Comparison of ENCODE assay signal across 7 cellular contexts in genomic region chr11:88844956-88845355, GRCh38.
A peak's percentile ranks its signal among the peaks of the same experiment; 100 is the strongest.
DNase-seq lines count a peak whose midpoint lies in the region; ATAC-seq and TF ChIP-seq lines count a peak whose summit lies in the region.
"Not testable (repeated sequence)": the region's sequence is repeated elsewhere in the genome, so short reads cannot be mapped to it uniquely, and the experiment has no call there.

No MANE protein-coding gene starts in this region.

- H3K36me3 Mint-ChIP-seq in CD8-positive, alpha-beta T cell; activated CD4-positive, alpha-beta T cell treated with anti-CD3 and anti-CD28 coated beads, Interleukin-2, amount 10 ng/mL, durations not matched to agents 24 days and 14 days (ENCODE audit: low read depth); activated T-cell treated with anti-CD3 and anti-CD28 coated beads, Interleukin-2, amount 50 U/mL, for 24 hours (ENCODE audit: low read depth); activated naive CD4-positive, alpha-beta T cell treated with anti-CD3 and anti-CD28 coated beads for 36 hours (ENCODE audit: low read depth); central memory CD8-positive, alpha-beta T cell (ENCODE audit: insufficient read depth): not testable (repeated sequence)

- peak overlapping the region; percentile 90 for H3K27ac Mint-ChIP-seq in CD8-positive, alpha-beta T cell
- H3K27ac Mint-ChIP-seq in activated CD4-positive, alpha-beta T cell treated with anti-CD3 and anti-CD28 coated beads, Interleukin-2, amount 10 ng/mL, durations not matched to agents 24 days and 14 days, result peak overlapping the region; percentile 43
- H3K27ac Mint-ChIP-seq in activated T-cell treated with anti-CD3 and anti-CD28 coated beads, Interleukin-2, amount 50 U/mL, for 24 hours, result peak overlapping the region; percentile 87
- peak overlapping the region; percentile 47 for H3K27ac Mint-ChIP-seq in activated naive CD4-positive, alpha-beta T cell treated with anti-CD3 and anti-CD28 coated beads for 36 hours
- H3K27ac Mint-ChIP-seq in central memory CD8-positive, alpha-beta T cell (ENCODE audit: low read depth), result peak overlapping the region; percentile 9

- H3K9ac ChIP-seq in OCI-LY1 (ENCODE audit: low read length), result not testable (repeated sequence)

- CTCF ChIA-PET in CD8-positive, alpha-beta T cell (lab: Charles Lee); activated naive CD4-positive, alpha-beta T cell treated with anti-CD3 and anti-CD28 coated beads for 36 hours (lab: Charles Lee): not testable (repeated sequence)

- not testable (repeated sequence) for H3K27me3 Mint-ChIP-seq in CD8-positive, alpha-beta T cell (ENCODE audit: low read depth); activated CD4-positive, alpha-beta T cell treated with anti-CD3 and anti-CD28 coated beads, Interleukin-2, amount 10 ng/mL, durations not matched to agents 24 days and 14 days; activated T-cell treated with anti-CD3 and anti-CD28 coated beads, Interleukin-2, amount 50 U/mL, for 24 hours; activated naive CD4-positive, alpha-beta T cell treated with anti-CD3 and anti-CD28 coated beads for 36 hours (ENCODE audit: low read depth); central memory CD8-positive, alpha-beta T cell

- H3K4me1 Mint-ChIP-seq in CD8-positive, alpha-beta T cell (ENCODE audit: low read depth), result peaks cover 55% of the 10 kb centered on the region
- peaks cover 29% of the 10 kb centered on the region for H3K4me1 Mint-ChIP-seq in activated CD4-positive, alpha-beta T cell treated with anti-CD3 and anti-CD28 coated beads, Interleukin-2, amount 10 ng/mL, durations not matched to agents 24 days and 14 days
- H3K4me1 Mint-ChIP-seq in activated T-cell treated with anti-CD3 and anti-CD28 coated beads, Interleukin-2, amount 50 U/mL, for 24 hours (ENCODE audit: low read depth), result peaks cover 57% of the 10 kb centered on the region
- peaks cover 54% of the 10 kb centered on the region for H3K4me1 Mint-ChIP-seq in activated naive CD4-positive, alpha-beta T cell treated with anti-CD3 and anti-CD28 coated beads for 36 hours (ENCODE audit: low read depth)
- H3K4me1 Mint-ChIP-seq in central memory CD8-positive, alpha-beta T cell, result peaks cover 26% of the 10 kb centered on the region

- not testable (repeated sequence) for H3F3A ChIP-seq in OCI-LY1 (ENCODE audit: insufficient read depth, low read length)

- H4K20me1 ChIP-seq in OCI-LY1 (ENCODE audit: insufficient read depth, low read length), result not testable (repeated sequence)

- H3K27ac ChIP-seq in CD8-positive, alpha-beta T cell (ENCODE audit: low read depth, low read length), result not testable (repeated sequence)
- peak overlapping the region; percentile 98 for H3K27ac ChIP-seq in OCI-LY1 (ENCODE audit: low read depth, low read length, poor library complexity, severe bottlenecking)

- H3K9me3 ChIP-seq in CD8-positive, alpha-beta T cell (ENCODE audit: low read length); OCI-LY1 (ENCODE audit: low read length): not testable (repeated sequence)

- ATAC-seq in CD8-positive, alpha-beta T cell, result peak; percentile 28
- peak; percentile 42 for ATAC-seq in central memory CD8-positive, alpha-beta T cell (replicated peaks; ENCODE audit: extremely low read depth, poor library complexity, severe bottlenecking)

- H3K4me1 ChIP-seq in CD8-positive, alpha-beta T cell (ENCODE audit: insufficient read depth, low read length), result peaks cover 50% of the 10 kb centered on the region
- peaks cover 66% of the 10 kb centered on the region for H3K4me1 ChIP-seq in OCI-LY1 (ENCODE audit: insufficient read depth, low read length, severe bottlenecking)

- H3K4me3 ChIP-seq in CD8-positive, alpha-beta T cell (ENCODE audit: low read depth, low read length); OCI-LY1 (ENCODE audit: low read depth, low read length, poor library complexity, severe bottlenecking): not testable (repeated sequence)

- DNase-seq in CD8-positive, alpha-beta T cell, result peak in 2 of 7 experiments; percentile 14 to 35
- peak; percentile 75 for DNase-seq in activated CD4-positive, alpha-beta T cell treated with anti-CD3 and anti-CD28 coated beads, Interleukin-2, amount 10 ng/mL, durations not matched to agents 24 days and 14 days
- not testable (repeated sequence) for DNase-seq in activated T-cell treated with anti-CD3 and anti-CD28 coated beads, Interleukin-2, amount 50 U/mL, for 24 hours; activated naive CD4-positive, alpha-beta T cell treated with anti-CD3 and anti-CD28 coated beads for 36 hours
- DNase-seq in central memory CD8-positive, alpha-beta T cell (ENCODE audit: low spot score in 2 of 2), result peak in 1 of 2 donors; percentile 19
- peak in 5 of 6 experiments; percentile 7 to 74 (median 69) for DNase-seq in stimulated activated naive CD4-positive, alpha-beta T cell (lab: John Stamatoyannopoulos, UW)

- POLR2A ChIA-PET in CD8-positive, alpha-beta T cell (lab: Charles Lee), result not testable (repeated sequence)

- H3K79me2 ChIP-seq in OCI-LY1 (ENCODE audit: insufficient read depth, low read length), result not testable (repeated sequence)

- H3K9me3 Mint-ChIP-seq in CD8-positive, alpha-beta T cell; activated T-cell treated with anti-CD3 and anti-CD28 coated beads, Interleukin-2, amount 50 U/mL, for 24 hours; activated naive CD4-positive, alpha-beta T cell treated with anti-CD3 and anti-CD28 coated beads for 36 hours; central memory CD8-positive, alpha-beta T cell: not testable (repeated sequence)
- peaks cover 16% of the 10 kb centered on the region for H3K9me3 Mint-ChIP-seq in activated CD4-positive, alpha-beta T cell treated with anti-CD3 and anti-CD28 coated beads, Interleukin-2, amount 10 ng/mL, durations not matched to agents 24 days and 14 days

- peak overlapping the region; percentile 68 for H3K4me3 Mint-ChIP-seq in CD8-positive, alpha-beta T cell
- peak overlapping the region; percentile 45 for H3K4me3 Mint-ChIP-seq in activated CD4-positive, alpha-beta T cell treated with anti-CD3 and anti-CD28 coated beads, Interleukin-2, amount 10 ng/mL, durations not matched to agents 24 days and 14 days
- not testable (repeated sequence) for H3K4me3 Mint-ChIP-seq in activated T-cell treated with anti-CD3 and anti-CD28 coated beads, Interleukin-2, amount 50 U/mL, for 24 hours; activated naive CD4-positive, alpha-beta T cell treated with anti-CD3 and anti-CD28 coated beads for 36 hours
- peak overlapping the region; percentile 5 for H3K4me3 Mint-ChIP-seq in central memory CD8-positive, alpha-beta T cell

- intact Hi-C loops in CD8-positive, alpha-beta T cell (cut with DNase I, micrococcal nuclease), result loop anchor here in 1 of 2 experiments (5.0 to 10.0 kb wide), 2 partner anchors 53 to 510 kb away; partner anchors contain the start of gene CTSC
- intact Hi-C loops in activated CD4-positive, alpha-beta T cell treated with anti-CD3 and anti-CD28 coated beads, Interleukin-2, amount 10 ng/mL, durations not matched to agents 24 days and 14 days (cut with micrococcal nuclease), result loop anchor here (10.0 kb wide), 1 partner anchor 670 kb away; the partner anchor contains the start of gene RAB38
- intact Hi-C loops in activated naive CD4-positive, alpha-beta T cell treated with anti-CD3 and anti-CD28 coated beads for 36 hours (cut with micrococcal nuclease), result loop anchor here (5.0 to 10.0 kb wide), 2 partner anchors 308 to 510 kb away; partner anchors contain the start of gene CTSC

- peak overlapping the region; percentile 46; the same call in 1 of the 2 replicates for H3K4me2 ChIP-seq in OCI-LY1 (ENCODE audit: low read length)

- not testable (repeated sequence) for TF ChIP-seq CTCF in CD8-positive, alpha-beta T cell (IDR thresholded peaks at IDR 0.05); OCI-LY1 (IDR thresholded peaks at IDR 0.05; ENCODE audit: low read length)

- H3K27me3 ChIP-seq in CD8-positive, alpha-beta T cell (ENCODE audit: insufficient read depth, low read length); OCI-LY1 (ENCODE audit: insufficient read depth, low read length): not testable (repeated sequence)

- not testable (repeated sequence) for H3K36me3 ChIP-seq in CD8-positive, alpha-beta T cell (ENCODE audit: insufficient read depth, low read length); OCI-LY1 (ENCODE audit: insufficient read depth, low read length)

- H3K9me2 ChIP-seq in OCI-LY1 (ENCODE audit: low read depth, low read length), result not testable (repeated sequence)

- H2AFZ ChIP-seq in OCI-LY1 (ENCODE audit: low read length), result not testable (repeated sequence)

Comparison
In these comparisons a context has a peak if more than half of its experiments do, and no peak if none do; other contexts are left out.
1. H3K27ac Mint-ChIP-seq: peak in every context shown above with its lines; median percentile 90 in CD8-positive, alpha-beta T cell; 87 in activated T-cell treated with anti-CD3 and anti-CD28 coated beads, Interleukin-2, amount 50 U/mL, for 24 hours; 47 in activated naive CD4-positive, alpha-beta T cell treated with anti-CD3 and anti-CD28 coated beads for 36 hours; 43 in activated CD4-positive, alpha-beta T cell treated with anti-CD3 and anti-CD28 coated beads, Interleukin-2, amount 10 ng/mL, durations not matched to agents 24 days and 14 days; 9 in central memory CD8-positive, alpha-beta T cell.